In genomic region chr6:137806914-137807682, GRCh38 we compare ENCODE assay signal across 26 cellular contexts. TPM values are rescaled to one million over a fixed set of nuclear protein-coding genes. Genes with fewer than 3 reads are reported as not detected.
DNase-seq lines count a peak whose midpoint lies in the region; ATAC-seq and TF ChIP-seq lines count a peak whose summit lies in the region.
"Had no signal": no experiment of that assay in that cellular context is flagged by ENCODE, and none has a peak within 500 bp of the region (broad histone marks: within the 10 kb centered on the region; RNA-seq: fewer than 3 reads in every experiment).

No MANE protein-coding gene starts in this region.

- H3K36me3 ChIP-seq in mammary epithelial cell (ENCODE audit: insufficient read depth, low read length) (no peaks in the 10 kb centered on the region), neural progenitor cell (no peaks in the 10 kb centered on the region)
- H3K36me3 ChIP-seq: adrenal gland, BLaER1, esophagus muscularis mucosa, lower lobe of right lung, tibial nerve had no signal

- H4K20me1 ChIP-seq in mammary epithelial cell (ENCODE audit: insufficient read depth, low read length) (no peaks in the 10 kb centered on the region), neural progenitor cell (ENCODE audit: low read depth) (no peaks in the 10 kb centered on the region)
- H4K20me1 ChIP-seq: BLaER1 had no signal

- H3K9ac ChIP-seq in mammary epithelial cell (ENCODE audit: insufficient read depth, low read length) (no peak overlapping the region), neural progenitor cell (no peak overlapping the region)
- H3K9ac ChIP-seq: BLaER1 had no signal

- intact Hi-C loops in mammary epithelial cell (cut with micrococcal nuclease), result no loop called here

- peak overlapping the region; percentile 30 for H3K27ac Mint-ChIP-seq in activated naive CD4-positive, alpha-beta T cell treated with anti-CD3 and anti-CD28 coated beads, Interleukin-2, amount 50 U/mL, for 24 hours
- no peak overlapping the region for H3K27ac Mint-ChIP-seq in neural progenitor cell
- no peak overlapping the region for H3K27ac Mint-ChIP-seq in stimulated activated naive B cell treated with anti-CD40 and anti-IgM and Interleukin-4, amounts not matched to agents 10 μg/mL and 1 μg/mL and 100 μg/mL, for 72 hours
- H3K27ac Mint-ChIP-seq: T-helper 2 cell treated with Interferon-gamma antibody and Interleukin-4, amounts not matched to agents 5 μg/mL and 100 μg/mL, for 36 hours had no signal

- ATAC-seq in GM18519 (IDR thresholded peaks at IDR 0.05; ENCODE audit: low FRiP score, unreplicated experiment), result no peak
- no peak for ATAC-seq in stimulated activated naive B cell treated with anti-CD40 and anti-IgM and Interleukin-4, amounts not matched to agents 10 μg/mL and 1 μg/mL and 100 μg/mL, for 72 hours (replicated peaks)
- ATAC-seq: lower lobe of right lung, Right ventricle myocardium inferior had no signal

- H3K27me3 Mint-ChIP-seq in activated naive CD4-positive, alpha-beta T cell treated with anti-CD3 and anti-CD28 coated beads, Interleukin-2, amount 50 U/mL, for 24 hours, result no peaks in the 10 kb centered on the region
- no peaks in the 10 kb centered on the region for H3K27me3 Mint-ChIP-seq in neural progenitor cell (ENCODE audit: insufficient read depth, low read depth)
- H3K27me3 Mint-ChIP-seq in stimulated activated naive B cell treated with anti-CD40 and anti-IgM and Interleukin-4, amounts not matched to agents 10 μg/mL and 1 μg/mL and 100 μg/mL, for 72 hours, result no peaks in the 10 kb centered on the region

- no peak overlapping the region for H2AFZ ChIP-seq in mammary epithelial cell (ENCODE audit: low read depth, low read length)
- no peak overlapping the region for H2AFZ ChIP-seq in neural progenitor cell (replicated peaks)

- H3K27me3 ChIP-seq in mammary epithelial cell (ENCODE audit: insufficient read depth, low read length) (no peaks in the 10 kb centered on the region), neural progenitor cell (no peaks in the 10 kb centered on the region)
- H3K27me3 ChIP-seq: adrenal gland, BLaER1, esophagus muscularis mucosa, tibial nerve had no signal

- no peaks in the 10 kb centered on the region for H3F3A ChIP-seq in neural progenitor cell (ENCODE audit: low read depth)

- no peaks in the 10 kb centered on the region for H3K79me2 ChIP-seq in mammary epithelial cell (ENCODE audit: insufficient read depth, low read length)
- no peaks in the 10 kb centered on the region for H3K79me2 ChIP-seq in neural progenitor cell (ENCODE audit: low read depth)

- H3K36me3 Mint-ChIP-seq in activated naive CD4-positive, alpha-beta T cell treated with anti-CD3 and anti-CD28 coated beads, Interleukin-2, amount 50 U/mL, for 24 hours, result no peaks in the 10 kb centered on the region
- no peaks in the 10 kb centered on the region for H3K36me3 Mint-ChIP-seq in neural progenitor cell
- H3K36me3 Mint-ChIP-seq in stimulated activated naive B cell treated with anti-CD40 and anti-IgM and Interleukin-4, amounts not matched to agents 10 μg/mL and 1 μg/mL and 100 μg/mL, for 72 hours, result peaks cover 5 to 7% of the 10 kb centered on the region in 2 donors

- H3K4me3 ChIP-seq in NB4 (ENCODE audit: low read depth, low read length) (no peak overlapping the region), mammary epithelial cell (replicated peaks in 1 of 3; ENCODE audit: insufficient read depth in 1 of 3, low read depth in 2 of 3, low read length in 3 of 3) (no peak overlapping the region), neural progenitor cell (no peak overlapping the region)
- H3K4me3 ChIP-seq: adrenal gland, BLaER1, esophagus muscularis mucosa, lower lobe of right lung, tibial nerve had no signal

- in situ Hi-C loops in mammary epithelial cell (cut with MboI; ENCODE audit: low sequenced_read_pairs in 2 of 2), result loop anchor here (10.0 kb wide), 2 partner anchors 92 to 138 kb away; no protein-coding TSS in a partner anchor
- in situ Hi-C loops in ACHN (cut with HindIII; ENCODE audit: low pct_ligation_motif_present, low pct_unique_long_range_greater_than_20kb, low sequenced_read_pairs), result no loop called here

- no peak overlapping the region for H3K4me3 Mint-ChIP-seq in activated naive CD4-positive, alpha-beta T cell treated with anti-CD3 and anti-CD28 coated beads, Interleukin-2, amount 50 U/mL, for 24 hours
- peak overlapping the region; percentile 33 for H3K4me3 Mint-ChIP-seq in neural progenitor cell
- no peak overlapping the region for H3K4me3 Mint-ChIP-seq in stimulated activated naive B cell treated with anti-CD40 and anti-IgM and Interleukin-4, amounts not matched to agents 10 μg/mL and 1 μg/mL and 100 μg/mL, for 72 hours
- H3K4me3 Mint-ChIP-seq: nephron; T-helper 2 cell treated with Interferon-gamma antibody and Interleukin-4, amounts not matched to agents 5 μg/mL and 100 μg/mL, for 36 hours had no signal

- BruUV-seq in mammary epithelial cell (replicated peaks; lab: Mats Ljungman, UMichigan), result no TSS peak

- no peaks in the 10 kb centered on the region for H3K9me3 Mint-ChIP-seq in activated naive CD4-positive, alpha-beta T cell treated with anti-CD3 and anti-CD28 coated beads, Interleukin-2, amount 50 U/mL, for 24 hours
- H3K9me3 Mint-ChIP-seq in neural progenitor cell, result no peaks in the 10 kb centered on the region
- peaks cover 7 to 10% of the 10 kb centered on the region in 2 donors for H3K9me3 Mint-ChIP-seq in stimulated activated naive B cell treated with anti-CD40 and anti-IgM and Interleukin-4, amounts not matched to agents 10 μg/mL and 1 μg/mL and 100 μg/mL, for 72 hours
- H3K9me3 Mint-ChIP-seq: nephron had no signal

- 97% methylated on average over 5 of the region's 5 CpGs for WGBS in mammary epithelial cell (ENCODE audit: low coverage, missing lambda C conversion rate)

- DNase-seq in activated naive CD4-positive, alpha-beta T cell (lab: John Stamatoyannopoulos, UW), result no peak
- DNase-seq in NB4 (ENCODE audit: low read depth), result peak; percentile 35
- no peak for DNase-seq in mammary epithelial cell
- DNase-seq in neural progenitor cell (ENCODE audit: low spot score), result no peak
- DNase-seq in ACHN, result no peak
- DNase-seq in stimulated activated naive B cell treated with anti-CD40 and anti-IgM and Interleukin-4, amounts not matched to agents 10 μg/mL and 1 μg/mL and 100 μg/mL, for 72 hours, result no peak
- DNase-seq: activated CD4-positive, alpha-beta T cell treated with anti-CD3 and anti-CD28 coated beads for 4 hours; activated T-cell treated with anti-CD3 and anti-CD28 coated beads, Interleukin-2, amount 50 U/mL, for 48 hours; adrenal gland; COR-L47; dermis blood vessel endothelial cell; foreskin fibroblast; lower lobe of right lung; NCI-H1092 treated with DMSO at 0.1 percent for 48 hours; NCI-H187; NCI-H2171; NCI-H510A; stimulated activated CD4-positive, alpha-beta T cell treated with anti-CD3 and anti-CD28 coated beads, Interleukin-4, amount 100 ng/mL, for 24 hours had no signal

- no peak overlapping the region for H3K4me2 ChIP-seq in mammary epithelial cell (ENCODE audit: insufficient read depth, low read depth, low read length)
- H3K4me2 ChIP-seq in neural progenitor cell, result no peak overlapping the region
- H3K4me2 ChIP-seq: BLaER1 had no signal

- H3K4me1 ChIP-seq in mammary epithelial cell (ENCODE audit: insufficient read depth, low read length) (peaks cover 35% of the 10 kb centered on the region), neural progenitor cell (no peaks in the 10 kb centered on the region)

- no peak for TF ChIP-seq CTCF in NB4 (IDR thresholded peaks at IDR 0.05; ENCODE audit: low read depth, low read length)
- no peak for TF ChIP-seq CTCF in mammary epithelial cell (conservative IDR thresholded peaks at IDR 0.05 in 1 of 2, IDR thresholded peaks at IDR 0.05 in 1 of 2; ENCODE audit: extremely low read depth in 1 of 2, insufficient read depth in 1 of 2, low read depth in 1 of 2, low read length in 2 of 2)
- no peak for TF ChIP-seq CTCF in neural progenitor cell (IDR thresholded peaks at IDR 0.05)

- peak overlapping the region; percentile 65 for H3K27ac ChIP-seq in mammary epithelial cell (ENCODE audit: insufficient read depth, low read depth, low read length)
- H3K27ac ChIP-seq in neural progenitor cell, result no peak overlapping the region
- H3K27ac ChIP-seq: adrenal gland, BLaER1, lower lobe of right lung, tibial nerve had no signal

- dilution Hi-C loops in mammary epithelial cell (cut with HindIII; ENCODE audit: low sequenced_read_pairs), result loop anchor here (10.0 kb wide), 1 partner anchor 82 kb away; no protein-coding TSS in a partner anchor

- peaks cover 75% of the 10 kb centered on the region for H3K4me1 Mint-ChIP-seq in activated naive CD4-positive, alpha-beta T cell treated with anti-CD3 and anti-CD28 coated beads, Interleukin-2, amount 50 U/mL, for 24 hours
- peaks cover 10% of the 10 kb centered on the region for H3K4me1 Mint-ChIP-seq in neural progenitor cell
- H3K4me1 Mint-ChIP-seq in stimulated activated naive B cell treated with anti-CD40 and anti-IgM and Interleukin-4, amounts not matched to agents 10 μg/mL and 1 μg/mL and 100 μg/mL, for 72 hours, result peaks cover 21 to 39% of the 10 kb centered on the region in 2 donors

- H3K9me3 ChIP-seq in mammary epithelial cell (replicated peaks; ENCODE audit: insufficient read depth, low read length) (no peaks in the 10 kb centered on the region), neural progenitor cell (ENCODE audit: low read depth) (no peaks in the 10 kb centered on the region)
- H3K9me3 ChIP-seq: adrenal gland, esophagus muscularis mucosa, lower lobe of right lung, tibial nerve had no signal

- CTCF ChIA-PET in mammary epithelial cell (lab: Charles Lee; ENCODE audit: low non-redundant PET), result no interaction called here

- TF ChIP-seq POLR2A in NB4 (IDR thresholded peaks at IDR 0.05; ENCODE audit: extremely low read depth, insufficient read length), result no peak

RNA-seq across cellular contexts. Expression of gene TNFAIP3, which starts 60.0 kb away (rescaled TPM):
- total RNA-seq in mammary epithelial cell (100 to 1,000 TPM in 1 of 2 donors, 1 to 10 TPM in 1; 5.2 to 117 TPM), neural progenitor cell (ENCODE audit: low replicate concordance) (1.8 and 5.3 TPM in 2 replicates)
- polyA plus RNA-seq in mammary epithelial cell, result 12.2 TPM
- polyA minus RNA-seq in mammary epithelial cell, result 14.5 TPM
